ENCODE assay signal across 16 cellular contexts in genomic region chr5:138245717-138246116, GRCh38. TPM values are rescaled to one million over a fixed set of nuclear protein-coding genes. Genes with fewer than 3 reads are reported as not detected.
"Had no signal": no experiment of that assay in that cellular context is flagged by ENCODE, and none has a peak within 500 bp of the region (broad histone marks: within the 10 kb centered on the region; RNA-seq: fewer than 3 reads in every experiment).

No MANE protein-coding gene starts in this region.

- H3K27ac ChIP-seq: brain microvascular endothelial cell, right atrium auricular region had no signal

- H3K27ac Mint-ChIP-seq: activated B cell treated with CpG ODN at 0.5 μM for 24 hours; dendritic cell treated with granulocyte-macrophage colony-stimulating factor and Interleukin-4, amounts not matched to agents 40 ng/mL and 50 ng/mL, for 4 days; stimulated activated memory B cell treated with anti-CD40 and anti-IgM and Interleukin-4, amounts not matched to agents 10 μg/mL and 1 μg/mL and 100 μg/mL, for 72 hours had no signal

- H3K27me3 ChIP-seq: right atrium auricular region had no signal

- DNase-seq: activated B cell treated with CpG ODN at 0.5 μM for 24 hours; activated CD4-positive, alpha-beta T cell treated with anti-CD3 and anti-CD28 coated beads, Interleukin-2, amount 50 U/mL, for 1 hour; activated naive CD4-positive, alpha-beta T cell treated with anti-CD3 and anti-CD28 coated beads, Interleukin-2, amount 50 U/mL, for 16 hours; activated T-cell treated with anti-CD3 and anti-CD28 coated beads, Interleukin-2, amount 50 U/mL, for 1 hour; brain microvascular endothelial cell; glutamatergic neuron; left ventricle myocardium superior; posterior cingulate gyrus; transverse colon had no signal

- H3K36me3 ChIP-seq: brain microvascular endothelial cell, right atrium auricular region, transverse colon had no signal

- H3K4me3 ChIP-seq: right atrium auricular region, transverse colon had no signal

- H3K9me3 ChIP-seq: right atrium auricular region, transverse colon had no signal

- ATAC-seq: esophagus mucosa; left ventricle myocardium superior; SK-N-SH treated with all-trans-retinoic acid at 6 μM for 48 hours; stimulated activated memory B cell treated with anti-CD40 and anti-IgM and Interleukin-4, amounts not matched to agents 10 μg/mL and 1 μg/mL and 100 μg/mL, for 72 hours had no signal

- H3K36me3 Mint-ChIP-seq: stimulated activated memory B cell treated with anti-CD40 and anti-IgM and Interleukin-4, amounts not matched to agents 10 μg/mL and 1 μg/mL and 100 μg/mL, for 72 hours had no signal

- FAIRE-seq: islet of Langerhans had no signal

- H3K9me3 Mint-ChIP-seq: activated B cell treated with CpG ODN at 0.5 μM for 24 hours; dendritic cell treated with granulocyte-macrophage colony-stimulating factor and Interleukin-4, amounts not matched to agents 40 ng/mL and 50 ng/mL, for 4 days; stimulated activated memory B cell treated with anti-CD40 and anti-IgM and Interleukin-4, amounts not matched to agents 10 μg/mL and 1 μg/mL and 100 μg/mL, for 72 hours had no signal

RNA-seq across cellular contexts. Expression of gene GFRA3, which starts 28.7 kb away (rescaled TPM):
- total RNA-seq: activated B cell treated with CpG ODN at 0.5 μM for 24 hours, esophagus mucosa, mesenteric fat pad had no signal
